Comparison of ENCODE assay signal across 15 cellular contexts in genomic region chr3:50807266-50807665, GRCh38.
DNase-seq lines count a peak whose midpoint lies in the region; ATAC-seq and TF ChIP-seq lines count a peak whose summit lies in the region.
"Had no signal": no experiment of that assay in that cellular context is flagged by ENCODE, and none has a peak within 500 bp of the region (broad histone marks: within the 10 kb centered on the region; RNA-seq: fewer than 3 reads in every experiment).

No MANE protein-coding gene starts in this region.

- H3K9ac ChIP-seq in PC-3 (ENCODE audit: low read length) = no peak overlapping the region

- DNase-seq in A673 (ENCODE audit: low spot score) (peak; percentile 2), PC-3 (peak; percentile 46), hepatocyte (ENCODE audit: low spot score) (no peak), psoas muscle (no peak)
- DNase-seq in stimulated activated naive B cell treated with anti-CD40 and anti-IgM and Interleukin-4, amounts not matched to agents 10 μg/mL and 1 μg/mL and 100 μg/mL, for 72 hours = no peak
- DNase-seq: activated CD4-positive, alpha-beta T cell treated with anti-CD3 and anti-CD28 coated beads, Interleukin-2, amount 50 U/mL, for 1 hour; activated effector memory CD4-positive, alpha-beta T cell treated with Interleukin-2 at 50 U/mL for 16 hours; hypothalamus; stimulated activated naive CD4-positive, alpha-beta T cell; T-cell had no signal

- H2AFZ ChIP-seq in PC-3 (ENCODE audit: low read length) (peak overlapping the region; percentile 21), hepatocyte (no peak overlapping the region)

- H4K20me1 ChIP-seq in PC-3 (ENCODE audit: low read length) (no peaks in the 10 kb centered on the region), hepatocyte (ENCODE audit: insufficient read depth, poor library complexity, severe bottlenecking) (no peaks in the 10 kb centered on the region)

- no peaks in the 10 kb centered on the region for H3K79me2 ChIP-seq in PC-3 (ENCODE audit: low read length)
- H3K79me2 ChIP-seq in hepatocyte = no peaks in the 10 kb centered on the region

- POLR2A ChIA-PET in A673 (lab: Charles Lee; ENCODE audit: low non-redundant PET) (no interaction called here), PC-3 (lab: Charles Lee; ENCODE audit: unreplicated experiment) (no interaction called here)

- BruUV-seq in A673 (replicated peaks; lab: Mats Ljungman, UMichigan) (no TSS peak), PC-3 (replicated peaks; lab: Mats Ljungman, UMichigan) (no TSS peak)

- TF ChIP-seq CTCF in A673 (conservative IDR thresholded peaks at IDR 0.05; ENCODE audit: low read depth, low read length) (no peak), PC-3 (conservative IDR thresholded peaks at IDR 0.05; ENCODE audit: low read depth, low read length) (no peak), hepatocyte (IDR thresholded peaks at IDR 0.05; ENCODE audit: poor library complexity) (no peak), psoas muscle (IDR thresholded peaks at IDR 0.05) (no peak)

- H3K4me1 ChIP-seq in A673 (ENCODE audit: insufficient read depth, low read length, poor library complexity, severe bottlenecking) (no peaks in the 10 kb centered on the region), PC-3 (ENCODE audit: insufficient read depth, low read length) (peaks cover 11% of the 10 kb centered on the region), hepatocyte (ENCODE audit: insufficient read depth) (peaks cover 3% of the 10 kb centered on the region), psoas muscle (no peaks in the 10 kb centered on the region)

- no peak for TF ChIP-seq EP300 in Ishikawa (IDR thresholded peaks at IDR 0.05; ENCODE audit: borderline replicate concordance)

- H3K4me3 ChIP-seq in A673 (ENCODE audit: low read depth, low read length, poor library complexity, severe bottlenecking) (no peak overlapping the region), PC-3 (ENCODE audit: low read length) (no peak overlapping the region), hepatocyte (no peak overlapping the region), psoas muscle (no peak overlapping the region)

- H3K4me2 ChIP-seq in PC-3 (ENCODE audit: low read length) (peak overlapping the region; percentile 26; the same call in 1 of the 2 replicates), hepatocyte (no peak overlapping the region)

- H3F3A ChIP-seq in PC-3 (ENCODE audit: low read length, unreplicated experiment) = no peaks in the 10 kb centered on the region

- CTCF ChIA-PET in A673 (lab: Charles Lee) (no interaction called here), PC-3 (lab: Charles Lee) (no interaction called here)

- H3K9me3 Mint-ChIP-seq in stimulated activated naive B cell treated with anti-CD40 and anti-IgM and Interleukin-4, amounts not matched to agents 10 μg/mL and 1 μg/mL and 100 μg/mL, for 72 hours = peaks cover under 1 to 11% of the 10 kb centered on the region in 2 donors

- TF ChIP-seq RAD21 in Ishikawa (IDR thresholded peaks at IDR 0.05; ENCODE audit: low read depth) = no peak

- no peaks in the 10 kb centered on the region for H3K4me1 Mint-ChIP-seq in stimulated activated naive B cell treated with anti-CD40 and anti-IgM and Interleukin-4, amounts not matched to agents 10 μg/mL and 1 μg/mL and 100 μg/mL, for 72 hours
- H3K4me1 Mint-ChIP-seq: B cell, memory B cell, T-cell had no signal

- H3K36me3 ChIP-seq in A673 (ENCODE audit: insufficient read depth, low read length, poor library complexity, severe bottlenecking) = no peaks in the 10 kb centered on the region
- no peaks in the 10 kb centered on the region for H3K36me3 ChIP-seq in PC-3 (ENCODE audit: low read depth, low read length)
- no peaks in the 10 kb centered on the region for H3K36me3 ChIP-seq in hepatocyte (replicated peaks; ENCODE audit: insufficient read depth, low read depth)
- H3K36me3 ChIP-seq in psoas muscle (ENCODE audit: insufficient read depth in 1 of 2, low read depth in 1 of 2) = no peaks in the 10 kb centered on the region

- H3K27me3 ChIP-seq in A673 (replicated peaks; ENCODE audit: insufficient read depth, low read depth, low read length, poor library complexity) (no peaks in the 10 kb centered on the region), PC-3 (ENCODE audit: low read length) (no peaks in the 10 kb centered on the region), hepatocyte (no peaks in the 10 kb centered on the region), psoas muscle (ENCODE audit: insufficient read depth in 3 of 3, low read length in 2 of 3) (no peaks in the 10 kb centered on the region)

- H3K27ac Mint-ChIP-seq in stimulated activated naive B cell treated with anti-CD40 and anti-IgM and Interleukin-4, amounts not matched to agents 10 μg/mL and 1 μg/mL and 100 μg/mL, for 72 hours = no peak overlapping the region
- H3K27ac Mint-ChIP-seq: B cell, memory B cell, T-cell had no signal

- H3K9me2 ChIP-seq in PC-3 (replicated peaks; ENCODE audit: low read length) (no peaks in the 10 kb centered on the region), hepatocyte (replicated peaks; ENCODE audit: insufficient read depth) (no peaks in the 10 kb centered on the region)

- no peak overlapping the region for H3K27ac ChIP-seq in A673 (ENCODE audit: low read depth, low read length, poor library complexity, severe bottlenecking)
- no peak overlapping the region for H3K27ac ChIP-seq in PC-3 (ENCODE audit: low read length)
- peak overlapping the region; percentile 80 for H3K27ac ChIP-seq in hepatocyte
- H3K27ac ChIP-seq in psoas muscle = no peak overlapping the region

- H3K9me3 ChIP-seq in A673 (ENCODE audit: low read depth, low read length, poor library complexity, severe bottlenecking) (no peaks in the 10 kb centered on the region), PC-3 (ENCODE audit: low read length) (peaks cover 5% of the 10 kb centered on the region; the same call in 1 of the 2 replicates), hepatocyte (ENCODE audit: low read depth) (no peaks in the 10 kb centered on the region), psoas muscle (peaks cover 6% of the 10 kb centered on the region)

- WGBS in hepatocyte (ENCODE audit: low lambda C conversion rate, missing lambda C conversion rate) = 73% methylated on average over 2 of the region's 2 CpGs
- WGBS in psoas muscle, 3 donors = 26 to 35% (median 27%) methylated on average over 2 of the region's 2 CpGs

- intact Hi-C loops in A673 (cut with micrococcal nuclease; ENCODE audit: unreplicated experiment) (no loop called here), PC-3 (cut with micrococcal nuclease) (loop anchor here (5.0 kb wide), 1 partner anchor 565 kb away; no protein-coding TSS in a partner anchor), psoas muscle (cut with DNase I) (no loop called here)

- H3K27me3 Mint-ChIP-seq in stimulated activated naive B cell treated with anti-CD40 and anti-IgM and Interleukin-4, amounts not matched to agents 10 μg/mL and 1 μg/mL and 100 μg/mL, for 72 hours = peaks cover 0 to 8% of the 10 kb centered on the region in 2 donors
- H3K27me3 Mint-ChIP-seq: B cell, T-cell had no signal

- ATAC-seq in PC-3 = no peak; the same call in 1 of the 2 replicates
- no peak for ATAC-seq in psoas muscle
- no peak for ATAC-seq in HG02973 (IDR thresholded peaks at IDR 0.05; ENCODE audit: unreplicated experiment)
- ATAC-seq in HG02678 (IDR thresholded peaks at IDR 0.05; ENCODE audit: unreplicated experiment) = no peak
- ATAC-seq in stimulated activated naive B cell treated with anti-CD40 and anti-IgM and Interleukin-4, amounts not matched to agents 10 μg/mL and 1 μg/mL and 100 μg/mL, for 72 hours (replicated peaks) = no peak
- ATAC-seq: T-cell had no signal

- H3K36me3 Mint-ChIP-seq in stimulated activated naive B cell treated with anti-CD40 and anti-IgM and Interleukin-4, amounts not matched to agents 10 μg/mL and 1 μg/mL and 100 μg/mL, for 72 hours = peaks cover 4 to 5% of the 10 kb centered on the region in 2 donors
- H3K36me3 Mint-ChIP-seq: memory B cell had no signal

- H3K4me3 Mint-ChIP-seq in stimulated activated naive B cell treated with anti-CD40 and anti-IgM and Interleukin-4, amounts not matched to agents 10 μg/mL and 1 μg/mL and 100 μg/mL, for 72 hours = no peak overlapping the region
- H3K4me3 Mint-ChIP-seq: B cell, memory B cell, T-cell had no signal

TF ChIP-seq in Ishikawa, 13 proteins besides CTCF, POLR2A, EP300 and RAD21 (continues in another document):
- no peak for TF ChIP-seq YY1 (IDR thresholded peaks at IDR 0.05; ENCODE audit: low read depth)
- no peak for TF ChIP-seq USF1 (IDR thresholded peaks at IDR 0.05)
- no peak for TF ChIP-seq CREB1 (IDR thresholded peaks at IDR 0.05; ENCODE audit: low read depth)
- no peak for TF ChIP-seq REST (IDR thresholded peaks at IDR 0.05; ENCODE audit: low read depth)
- no peak for TF ChIP-seq CEBPB (IDR thresholded peaks at IDR 0.05)
- TF ChIP-seq FOXM1 (IDR thresholded peaks at IDR 0.05; ENCODE audit: borderline replicate concordance, low read depth) = no peak
- TF ChIP-seq NFIC (IDR thresholded peaks at IDR 0.05) = peak; percentile 59

Comparison
In these comparisons a context has a peak if more than half of its experiments do, and no peak if none do; other contexts are left out.
1. DNase-seq: peak in A673 (single experiment) and PC-3 (single experiment); none in hepatocyte (single experiment), psoas muscle (0 of 2) and stimulated activated naive B cell treated with anti-CD40 and anti-IgM and Interleukin-4, amounts not matched to agents 10 μg/mL and 1 μg/mL and 100 μg/mL, for 72 hours (single experiment).